In genomic region chr12:93127582-93128331, GRCh38 we compare ENCODE assay signal across 1 cellular context.
TF ChIP-seq lines count a peak whose summit lies in the region.

No MANE protein-coding gene starts in this region.

TF ChIP-seq in HepG2, 621 proteins besides CTCF, POLR2A, EP300 and RAD21 (continued from another document and continues in another):
- peak; percentile 51; the same call in 1 of the 2 replicates for TF ChIP-seq MXD1 (CRISPR knock-in tag; IDR thresholded peaks at IDR 0.05)
- TF ChIP-seq KLF6 (CRISPR knock-in tag; IDR thresholded peaks at IDR 0.05): peak; percentile 86; the same call in 1 of the 2 replicates
- TF ChIP-seq PLRG1 (conservative IDR thresholded peaks at IDR 0.05): no peak
- peak; percentile 56; the same call in 1 of the 2 replicates for TF ChIP-seq IRX3 (CRISPR knock-in tag; IDR thresholded peaks at IDR 0.05; ENCODE audit: borderline replicate concordance, low read depth)
- TF ChIP-seq SMAD3 (CRISPR knock-in tag; IDR thresholded peaks at IDR 0.05): peak; percentile 94
- TF ChIP-seq REPIN1 (CRISPR knock-in tag; IDR thresholded peaks at IDR 0.05; ENCODE audit: borderline replicate concordance, low read depth): peak; percentile 98
- TF ChIP-seq PHF8 (CRISPR knock-in tag; IDR thresholded peaks at IDR 0.05): peak; percentile 46; the same call in 1 of the 2 replicates
- TF ChIP-seq HBP1 (CRISPR knock-in tag; IDR thresholded peaks at IDR 0.05; ENCODE audit: low read depth): no peak; the same call in 1 of the 2 replicates
- TF ChIP-seq PAXIP1 (CRISPR knock-in tag; conservative IDR thresholded peaks at IDR 0.05): peak; percentile 91
- no peak for TF ChIP-seq PBX3 (CRISPR knock-in tag; IDR thresholded peaks at IDR 0.05; ENCODE audit: borderline replicate concordance)
- no peak for TF ChIP-seq MAFG (CRISPR knock-in tag; IDR thresholded peaks at IDR 0.05)
- no peak for TF ChIP-seq CSRNP2 (CRISPR knock-in tag; conservative IDR thresholded peaks at IDR 0.05; ENCODE audit: low read depth)
- TF ChIP-seq ZNF12 (CRISPR knock-in tag; IDR thresholded peaks at IDR 0.05): peak; percentile 93
- TF ChIP-seq ELF4 (CRISPR knock-in tag; IDR thresholded peaks at IDR 0.05; ENCODE audit: borderline replicate concordance): no peak
- no peak for TF ChIP-seq CENPBD1 (CRISPR knock-in tag; IDR thresholded peaks at IDR 0.05; ENCODE audit: borderline replicate concordance, low read depth)
- no peak for TF ChIP-seq FOXM1 (CRISPR knock-in tag; IDR thresholded peaks at IDR 0.05)
- no peak for TF ChIP-seq NBN (conservative IDR thresholded peaks at IDR 0.05)
- TF ChIP-seq PHF21A (CRISPR knock-in tag; IDR thresholded peaks at IDR 0.05): peak; percentile 96; the same call in 1 of the 2 replicates
- TF ChIP-seq ZNF274 (CRISPR knock-in tag; IDR thresholded peaks at IDR 0.05): no peak
- TF ChIP-seq MIER3 (CRISPR knock-in tag; IDR thresholded peaks at IDR 0.05; ENCODE audit: borderline replicate concordance): peak; percentile 95; the same call in 1 of the 2 replicates
- no peak; the same call in 1 of the 2 replicates for TF ChIP-seq ZNF615 (CRISPR knock-in tag; IDR thresholded peaks at IDR 0.05; ENCODE audit: borderline replicate concordance)
- no peak for TF ChIP-seq DBP (CRISPR knock-in tag; IDR thresholded peaks at IDR 0.05; ENCODE audit: not compliant biosample characterization)
- no peak for TF ChIP-seq ZFP36 (IDR thresholded peaks at IDR 0.05; ENCODE audit: borderline replicate concordance, low read depth, low read length, partially characterized antibody)
- no peak for TF ChIP-seq CC2D1A (CRISPR knock-in tag; IDR thresholded peaks at IDR 0.05)
- TF ChIP-seq EEA1 (CRISPR knock-in tag; IDR thresholded peaks at IDR 0.05; ENCODE audit: borderline replicate concordance): no peak; the same call in 1 of the 2 replicates
- TF ChIP-seq ZBTB10 (CRISPR knock-in tag; IDR thresholded peaks at IDR 0.05; ENCODE audit: borderline replicate concordance): peak; percentile 77; the same call in 1 of the 2 replicates
- 0 out of 2 replicates have a peak, but pooled peaks have one; percentile 67 for TF ChIP-seq MXD4 (CRISPR knock-in tag; IDR thresholded peaks at IDR 0.05)
- TF ChIP-seq SATB2 (CRISPR knock-in tag; IDR thresholded peaks at IDR 0.05): 0 out of 2 replicates have a peak, but pooled peaks have one; percentile 56
- no peak for TF ChIP-seq ATM (IDR thresholded peaks at IDR 0.05; ENCODE audit: borderline replicate concordance)
- no peak for TF ChIP-seq FOXO4 (CRISPR knock-in tag; conservative IDR thresholded peaks at IDR 0.05)
- peak; percentile 96; the same call in 1 of the 2 replicates for TF ChIP-seq ZNF580 (CRISPR knock-in tag; IDR thresholded peaks at IDR 0.05; ENCODE audit: borderline replicate concordance, low read depth)
- peak; percentile 39; the same call in 1 of the 2 replicates for TF ChIP-seq POLR2G (IDR thresholded peaks at IDR 0.05; ENCODE audit: low read depth, low read length)
- TF ChIP-seq ZNF629 (CRISPR knock-in tag; conservative IDR thresholded peaks at IDR 0.05): peak; percentile 59
- TF ChIP-seq NFRKB (IDR thresholded peaks at IDR 0.05): no peak
- TF ChIP-seq RFX3 (CRISPR knock-in tag; IDR thresholded peaks at IDR 0.05): no peak
- peak; percentile 97 for TF ChIP-seq ZNF710 (CRISPR knock-in tag; IDR thresholded peaks at IDR 0.05; ENCODE audit: borderline replicate concordance)
- TF ChIP-seq ZSCAN25 (CRISPR knock-in tag; IDR thresholded peaks at IDR 0.05): peak; percentile 84
- TF ChIP-seq ZNF430 (CRISPR knock-in tag; IDR thresholded peaks at IDR 0.05): peak; percentile 65; the same call in 1 of the 2 replicates
- TF ChIP-seq SAP130 (CRISPR knock-in tag; IDR thresholded peaks at IDR 0.05; ENCODE audit: low read depth): peak; percentile 82
- TF ChIP-seq ZNF660 (CRISPR knock-in tag; IDR thresholded peaks at IDR 0.05; ENCODE audit: borderline replicate concordance, low read depth): no peak
- no peak for TF ChIP-seq MBNL3 (CRISPR knock-in tag; conservative IDR thresholded peaks at IDR 0.05)
- peak; percentile 56; the same call in 1 of the 2 replicates for TF ChIP-seq ZNF329 (CRISPR knock-in tag; IDR thresholded peaks at IDR 0.05; ENCODE audit: low read depth)
- TF ChIP-seq ZNF574 (CRISPR knock-in tag; IDR thresholded peaks at IDR 0.05): peak; percentile 85
